8 cellular contexts compared by ENCODE assay signal in the genomic region with DNA sequence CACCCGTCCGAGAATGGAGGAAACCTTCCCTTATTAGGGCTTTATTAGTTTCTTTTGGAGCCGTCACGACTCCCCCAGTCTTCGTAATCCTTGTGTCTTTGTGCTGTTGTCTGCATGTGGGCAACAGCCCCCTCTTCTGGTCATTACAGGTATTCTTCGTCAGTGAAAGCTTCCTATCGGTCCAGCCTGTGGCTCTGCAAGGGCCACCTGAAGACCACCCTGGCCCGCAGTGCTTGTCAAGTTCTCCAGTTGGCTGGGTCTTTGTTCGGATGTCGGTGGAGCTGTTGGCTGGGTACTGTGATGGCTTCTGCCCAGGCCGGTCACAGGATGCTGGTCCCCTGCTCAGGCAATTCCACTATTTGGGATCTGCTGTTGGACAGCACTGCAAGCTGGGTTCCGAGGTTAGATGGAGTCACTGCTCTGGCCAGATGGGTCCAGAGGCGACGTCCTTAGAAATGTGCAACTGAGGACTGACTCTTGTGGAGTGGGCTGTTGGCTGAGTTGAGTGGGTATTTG. TPM values are rescaled to one million over a fixed set of nuclear protein-coding genes. Genes with fewer than 3 reads are reported as not detected.
DNase-seq lines count a peak whose midpoint lies in the region; ATAC-seq and TF ChIP-seq lines count a peak whose summit lies in the region.

No MANE protein-coding gene starts in this region.

- intact Hi-C loops in activated naive CD4-positive, alpha-beta T cell treated with anti-CD3 and anti-CD28 coated beads for 36 hours (cut with micrococcal nuclease): loop anchor here (1.0 kb wide), 3 partner anchors 212 to 314 kb away; a partner anchor contains a TSS

- H3K4me2 ChIP-seq in OCI-LY3 (ENCODE audit: low read length) (no peak overlapping the region), parathyroid adenoma (ENCODE audit: low read length) (no peak overlapping the region)

- no peaks in the 10 kb centered on the region for H3K27me3 ChIP-seq in OCI-LY3 (ENCODE audit: low read depth, low read length)
- no peaks in the 10 kb centered on the region for H3K27me3 ChIP-seq in parathyroid adenoma (ENCODE audit: control insufficient read depth, insufficient read depth, low read length)

- ATAC-seq in GM18511 (IDR thresholded peaks at IDR 0.05; ENCODE audit: unreplicated experiment): no peak

- H3K27ac ChIP-seq in OCI-LY3 (ENCODE audit: low read length): no peak overlapping the region
- no peak overlapping the region for H3K27ac ChIP-seq in parathyroid adenoma

- H2AFZ ChIP-seq in OCI-LY3 (ENCODE audit: low read depth, low read length): no peak overlapping the region
- H2AFZ ChIP-seq in parathyroid adenoma: no peak overlapping the region

- TF ChIP-seq CTCF in HFFc6 (IDR thresholded peaks at IDR 0.05): peak; percentile 94
- peak; percentile 90 for TF ChIP-seq CTCF in OCI-LY3 (IDR thresholded peaks at IDR 0.05; ENCODE audit: low read depth, low read length)
- TF ChIP-seq CTCF in parathyroid adenoma (IDR thresholded peaks at IDR 0.05): peak; percentile 84

- 0 out of 2 replicates have a peak, but pooled peaks cover 9% of the 10 kb centered on the region for H3K9me3 ChIP-seq in OCI-LY3 (ENCODE audit: insufficient read depth, low read length)
- H3K9me3 ChIP-seq in parathyroid adenoma (ENCODE audit: control insufficient read depth, low read length): no peaks in the 10 kb centered on the region

- DNase-seq in Caki2 (ENCODE audit: low read depth) (peak; percentile 48), HFFc6 (peak; percentile 54), glomerular endothelial cell (ENCODE audit: extremely low read depth, low read depth, low spot score) (peak; percentile 33), GF-D8 (lab: John Stamatoyannopoulos, UW) (no peak)
- DNase-seq in activated naive CD4-positive, alpha-beta T cell treated with anti-CD3 and anti-CD28 coated beads for 36 hours: peak; percentile 60

- in situ Hi-C loops in Caki2 (cut with HindIII; ENCODE audit: low pct_unique_long_range_greater_than_20kb, low sequenced_read_pairs): no loop called here

- no peak overlapping the region; the same call in 1 of the 2 replicates for H3K27ac Mint-ChIP-seq in HFFc6
- H3K27ac Mint-ChIP-seq in activated naive CD4-positive, alpha-beta T cell treated with anti-CD3 and anti-CD28 coated beads for 36 hours: no peak overlapping the region

- H3K79me2 ChIP-seq in OCI-LY3 (ENCODE audit: low read length) (no peaks in the 10 kb centered on the region), parathyroid adenoma (no peaks in the 10 kb centered on the region)

- H3K4me1 Mint-ChIP-seq in HFFc6 (ENCODE audit: low read depth): no peaks in the 10 kb centered on the region
- no peaks in the 10 kb centered on the region for H3K4me1 Mint-ChIP-seq in activated naive CD4-positive, alpha-beta T cell treated with anti-CD3 and anti-CD28 coated beads for 36 hours (ENCODE audit: low read depth)

- H4K20me1 ChIP-seq in OCI-LY3 (ENCODE audit: insufficient read depth, low read length): no peaks in the 10 kb centered on the region

- H3K4me1 ChIP-seq in OCI-LY3 (ENCODE audit: low read length) (no peaks in the 10 kb centered on the region), parathyroid adenoma (no peaks in the 10 kb centered on the region)

- peaks cover 22% of the 10 kb centered on the region for H3K36me3 Mint-ChIP-seq in HFFc6 (ENCODE audit: low read depth)
- peaks cover 45% of the 10 kb centered on the region for H3K36me3 Mint-ChIP-seq in activated naive CD4-positive, alpha-beta T cell treated with anti-CD3 and anti-CD28 coated beads for 36 hours (ENCODE audit: low read depth)

- CTCF ChIA-PET in activated naive CD4-positive, alpha-beta T cell treated with anti-CD3 and anti-CD28 coated beads for 36 hours (lab: Charles Lee): interaction anchor here (0.7 to 2.0 kb wide), 7 partner anchors 11 to 314 kb away, joined by 3 to 13 read pairs (median 4); a partner anchor contains a TSS

- H3K9me3 Mint-ChIP-seq in HFFc6: no peaks in the 10 kb centered on the region
- peaks cover 8% of the 10 kb centered on the region for H3K9me3 Mint-ChIP-seq in activated naive CD4-positive, alpha-beta T cell treated with anti-CD3 and anti-CD28 coated beads for 36 hours

- H3K9ac ChIP-seq in OCI-LY3 (ENCODE audit: low read length) (no peak overlapping the region), parathyroid adenoma (no peak overlapping the region)

- no peak overlapping the region for H3K4me3 Mint-ChIP-seq in HFFc6
- no peak overlapping the region for H3K4me3 Mint-ChIP-seq in activated naive CD4-positive, alpha-beta T cell treated with anti-CD3 and anti-CD28 coated beads for 36 hours

- H3K36me3 ChIP-seq in OCI-LY3 (replicated peaks; ENCODE audit: low read depth, low read length) (peaks cover 49% of the 10 kb centered on the region), parathyroid adenoma (ENCODE audit: control insufficient read depth, insufficient read depth, low read length) (no peaks in the 10 kb centered on the region)

- H3K4me3 ChIP-seq in OCI-LY3 (ENCODE audit: low read length): no peak overlapping the region
- H3K4me3 ChIP-seq in parathyroid adenoma (ENCODE audit: low read depth, low read length): no peak overlapping the region

- H3K27me3 Mint-ChIP-seq in HFFc6 (ENCODE audit: insufficient read depth): no peaks in the 10 kb centered on the region
- H3K27me3 Mint-ChIP-seq in activated naive CD4-positive, alpha-beta T cell treated with anti-CD3 and anti-CD28 coated beads for 36 hours (ENCODE audit: low read depth): no peaks in the 10 kb centered on the region

RNA-seq across cellular contexts. Expression of a gene that starts 19.2 kb away (rescaled TPM):
- total RNA-seq in Caki2 (2014; rRNA removed; shearing (Covaris generic); ENCODE audit: low replicate concordance): 27.3 and 40.2 TPM in 2 replicates
- 10 to 100 TPM in 3 of 6 experiments, 1 to 10 TPM in 3; 8.9 to 11.3 (median 10.3) TPM for total RNA-seq in HFFc6 (2021; fragmentation: NEBNext Ultra II Directional; extraction: Animal tissue kit (Norgen Biotek cat#: 25700))
- 1 to 10 TPM; 8.7 to 9.4 TPM for total RNA-seq in activated naive CD4-positive, alpha-beta T cell treated with anti-CD3 and anti-CD28 coated beads for 36 hours
- 13.7 and 13.9 TPM in 2 replicates for total RNA-seq in glomerular endothelial cell
